In the genomic region with DNA sequence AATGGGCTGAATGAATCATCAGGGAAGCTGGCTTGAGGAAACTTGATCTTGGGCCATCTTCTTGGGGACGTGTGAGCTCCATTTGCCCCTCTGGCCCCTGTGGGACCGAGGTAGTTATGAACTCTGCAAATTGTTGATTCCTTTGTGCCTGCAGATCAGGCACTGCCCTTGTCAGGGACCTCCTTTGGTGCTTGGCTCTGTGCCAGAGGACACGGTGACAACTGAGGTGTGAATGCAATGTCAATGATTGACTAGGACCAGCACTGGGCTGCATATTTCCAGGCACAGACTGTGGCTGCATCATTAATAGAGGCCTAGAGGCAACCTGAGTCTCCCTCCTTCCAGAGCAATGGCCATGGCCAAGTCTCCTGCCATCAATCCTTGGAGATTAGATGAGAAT, we compare ENCODE assay signal across 19 cellular contexts. TPM values are rescaled to one million over a fixed set of nuclear protein-coding genes. Genes with fewer than 3 reads are reported as not detected.
DNase-seq lines count a peak whose midpoint lies in the region; ATAC-seq, FAIRE-seq and TF ChIP-seq lines count a peak whose summit lies in the region.
"Had no signal": no experiment of that assay in that cellular context is flagged by ENCODE, and none has a peak within 500 bp of the region (broad histone marks: within the 10 kb centered on the region; RNA-seq: fewer than 3 reads in every experiment).

No MANE protein-coding gene starts in this region.

- DNase-seq in HepG2 (ENCODE audit: low spot score) (no peak), right lobe of liver (no peak), kidney (peak; percentile 87), renal cortical epithelial cell (ENCODE audit: low read depth) (peak; percentile 53), NCI-H526 treated with DMSO at 0.1 percent for 48 hours (lab: John Stamatoyannopoulos, UW) (no peak), germinal center (ENCODE audit: low spot score) (no peak), RWPE1 (ENCODE audit: low spot score) (no peak)
- DNase-seq: BE2C; CD4-positive, alpha-beta memory T cell; COR-L47 had no signal

- H3K4me2 ChIP-seq in HepG2 (ENCODE audit: low read depth, low read length), result no peak overlapping the region
- H3K4me2 ChIP-seq: A549 had no signal

- H3K4me3 ChIP-seq in HepG2 (replicated peaks in 1 of 3; ENCODE audit: insufficient read depth in 1 of 3, low read depth in 2 of 3, low read length in 3 of 3) (no peak overlapping the region), right lobe of liver (no peak overlapping the region), kidney (ENCODE audit: low read length in 2 of 2) (no peak overlapping the region)
- H3K4me3 ChIP-seq: A549, GM23248 had no signal

- no peak for TF ChIP-seq RAD21 in HepG2 (CRISPR knock-in tag; IDR thresholded peaks at IDR 0.05)
- no peak for TF ChIP-seq RAD21 in Ishikawa (IDR thresholded peaks at IDR 0.05; ENCODE audit: low read depth)

- TF ChIP-seq EP300 in HepG2 (IDR thresholded peaks at IDR 0.05; ENCODE audit: low read depth in 2 of 2, low read length in 2 of 2), result no peak
- no peak for TF ChIP-seq EP300 in HepG2 (CRISPR knock-in tag; IDR thresholded peaks at IDR 0.05; ENCODE audit: borderline replicate concordance)
- no peak for TF ChIP-seq EP300 in Ishikawa (IDR thresholded peaks at IDR 0.05; ENCODE audit: borderline replicate concordance)

- no peaks in the 10 kb centered on the region for H3K36me3 ChIP-seq in HepG2 (replicated peaks in 1 of 2; ENCODE audit: control insufficient read depth in 1 of 2, insufficient read depth in 2 of 2, low read length in 2 of 2)
- H3K36me3 ChIP-seq in right lobe of liver, result no peaks in the 10 kb centered on the region
- no peaks in the 10 kb centered on the region for H3K36me3 ChIP-seq in kidney (ENCODE audit: control insufficient read depth in 1 of 2, insufficient read depth in 2 of 2, low read length in 2 of 2)
- H3K36me3 ChIP-seq: BE2C had no signal

- FAIRE-seq in HepG2 (lab: Jason Lieb, UNC), result no peak
- FAIRE-seq in kidney (lab: Jason Lieb, UNC), result no peak
- FAIRE-seq: A549, H54 had no signal

- H3K9ac ChIP-seq in HepG2 (ENCODE audit: insufficient read depth, low read depth, low read length) (no peak overlapping the region), kidney (ENCODE audit: low read length in 2 of 2) (no peak overlapping the region)
- H3K9ac ChIP-seq: GM23248 had no signal

- WGBS in HepG2 (ENCODE audit: low lambda C conversion rate), result 0% methylated on average over 3 of the region's 3 CpGs
- WGBS in right lobe of liver (ENCODE audit: insufficient coverage, low coverage, low lambda C conversion rate, missing lambda C conversion rate), result 56% methylated on average over 2 of the region's 3 CpGs

- TF ChIP-seq CTCF in HepG2 (CRISPR knock-in tag; IDR thresholded peaks at IDR 0.05) (no peak), right lobe of liver (IDR thresholded peaks at IDR 0.05) (no peak), kidney (IDR thresholded peaks at IDR 0.05; ENCODE audit: borderline replicate concordance, extremely low read depth, insufficient read depth) (no peak), RWPE1 (conservative IDR thresholded peaks at IDR 0.05; ENCODE audit: low read depth) (no peak)

- H2AFZ ChIP-seq in HepG2 (ENCODE audit: low read length), result no peak overlapping the region
- H2AFZ ChIP-seq: GM23248 had no signal

- peaks cover 12% of the 10 kb centered on the region for H3K4me1 ChIP-seq in HepG2 (ENCODE audit: insufficient read depth, low read length)
- peaks cover 0 to 6% (median 3%) of the 10 kb centered on the region in 4 donors for H3K4me1 ChIP-seq in right lobe of liver
- H3K4me1 ChIP-seq in kidney (ENCODE audit: control insufficient read depth in 1 of 2, insufficient read depth in 1 of 2, low read depth in 1 of 2, low read length in 2 of 2), result no peaks in the 10 kb centered on the region
- H3K4me1 ChIP-seq: A549, BE2C had no signal

- H3K9me3 ChIP-seq in HepG2 (ENCODE audit: low read length), result no peaks in the 10 kb centered on the region
- no peaks in the 10 kb centered on the region for H3K9me3 ChIP-seq in right lobe of liver
- H3K9me3 ChIP-seq in kidney (ENCODE audit: control insufficient read depth in 1 of 2, low read length in 2 of 2), result no peaks in the 10 kb centered on the region
- H3K9me3 ChIP-seq: A549, BE2C had no signal

- CTCF ChIA-PET in HepG2 (lab: Yijun Ruan, JAX; ENCODE audit: low intra/inter-chr PET ratio, low total read pairs) (no interaction called here), RWPE1 (lab: Yijun Ruan, JAX) (interaction anchor here (0.5 kb wide), 1 partner anchor 776 kb away, joined by 3 read pairs; no protein-coding TSS in a partner anchor)

- H3K27me3 ChIP-seq in HepG2 (ENCODE audit: control insufficient read depth in 1 of 2, insufficient read depth in 2 of 2, low read length in 2 of 2) (peaks cover 0 to 6% of the 10 kb centered on the region in 2 experiments; a peak in 1 of 5 replicates), right lobe of liver (no peaks in the 10 kb centered on the region)
- H3K27me3 ChIP-seq: BE2C had no signal

- in situ Hi-C loops in HepG2 (cut with HindIII; ENCODE audit: extremely low pct_ligation_motif_present, low pct_unique_long_range_greater_than_20kb), result loop anchor here (25.0 kb wide), 1 partner anchor 793 kb away; no protein-coding TSS in a partner anchor

- intact Hi-C loops in HepG2 (cut with micrococcal nuclease; ENCODE audit: unreplicated experiment), result no loop called here
- intact Hi-C loops in right lobe of liver (cut with DNase I), result loop anchor here in 1 of 2 donors (10.0 kb wide), 1 partner anchor 476 kb away; no protein-coding TSS in a partner anchor
- intact Hi-C loops in kidney (cut with DNase I), result loop anchor here (10.0 kb wide), 1 partner anchor 476 kb away; no protein-coding TSS in a partner anchor

- H3K27ac ChIP-seq in HepG2 (ENCODE audit: extremely low read length, insufficient read depth, low read length), result no peak overlapping the region
- no peak overlapping the region for H3K27ac ChIP-seq in right lobe of liver
- H3K27ac ChIP-seq in kidney (ENCODE audit: low read depth in 2 of 2, low read length in 2 of 2), result no peak overlapping the region
- H3K27ac ChIP-seq in RWPE1, result no peak overlapping the region
- H3K27ac ChIP-seq: A549, C4-2B, GM23248 had no signal

- POLR2A ChIA-PET in HepG2 (lab: Yijun Ruan, JAX), result no interaction called here
- POLR2A ChIA-PET in RWPE1 (lab: Yijun Ruan, JAX; ENCODE audit: low non-redundant PET), result no interaction called here

- no peak for TF ChIP-seq POLR2A in HepG2 (IDR thresholded peaks at IDR 0.05; ENCODE audit: insufficient read depth in 1 of 2, low read depth in 2 of 2, low read length in 2 of 2)
- TF ChIP-seq POLR2A in right lobe of liver (IDR thresholded peaks at IDR 0.05), result no peak

- no peaks in the 10 kb centered on the region for H3K79me2 ChIP-seq in HepG2 (ENCODE audit: insufficient read depth, low read length)

- H4K20me1 ChIP-seq in HepG2 (ENCODE audit: insufficient read depth, low read length), result no peaks in the 10 kb centered on the region

- BruUV-seq in HepG2 (replicated peaks; lab: Mats Ljungman, UMichigan), result no TSS peak

- ATAC-seq in HepG2 (no peak), right lobe of liver (no peak)
- ATAC-seq: A549, HCT116 had no signal

RNA-seq across cellular contexts. Expression of a gene that starts 23.8 kb away (rescaled TPM):
- not detected in 2 replicates for total RNA-seq in HepG2 (2016; rRNA removed; fragmentation: Illumina TruSeq; extraction: Trizol)
- not detected in 2 replicates for total RNA-seq in HepG2 (2016; cell fraction: cytosol; rRNA removed; fragmentation: Illumina TruSeq; extraction: Trizol; ENCODE audit: low read depth)
- not detected in 2 replicates for total RNA-seq in HepG2 (2016; cell fraction: insoluble cytoplasmic fraction; rRNA removed; fragmentation: Illumina TruSeq; extraction: Trizol)
- total RNA-seq in HepG2 (2016; cell fraction: membrane; rRNA removed; fragmentation: Illumina TruSeq; extraction: Trizol), result not detected in 2 replicates
- total RNA-seq in HepG2 (2016; cell fraction: nucleus; rRNA removed; fragmentation: Illumina TruSeq; extraction: Trizol), result not detected in 2 replicates
- 0.12 TPM in 1 of 2 replicates, not detected in the other for polyA plus RNA-seq in HepG2 (2011; rRNA removed)
- polyA plus RNA-seq in HepG2 (2011; cell fraction: cytosol; rRNA removed), result not detected in 2 replicates
- polyA plus RNA-seq in HepG2 (2011; cell fraction: nucleus; rRNA removed), result not detected in 2 replicates
- polyA plus RNA-seq in HepG2 (2012), result 0.07 and 0.16 TPM in 2 replicates
- not detected in 2 replicates for polyA plus RNA-seq in HepG2 (2016; cell fraction: cytosol; fragmentation: Illumina TruSeq; extraction: Trizol; ENCODE audit: low read depth)
- polyA plus RNA-seq in HepG2 (2016; cell fraction: insoluble cytoplasmic fraction; fragmentation: Illumina TruSeq; extraction: Trizol; ENCODE audit: low read depth), result not detected in 2 replicates
- not detected in 2 replicates for polyA plus RNA-seq in HepG2 (2016; cell fraction: membrane; fragmentation: Illumina TruSeq; extraction: Trizol; ENCODE audit: low read depth)
- polyA plus RNA-seq in HepG2 (2016; cell fraction: nucleus; fragmentation: Illumina TruSeq; extraction: Trizol; ENCODE audit: insufficient read depth, low read depth), result not detected in 2 replicates
- polyA minus RNA-seq in HepG2 (2011; rRNA and poly(A)+ RNA removed; ENCODE audit: low replicate concordance), result 0.10 TPM in 1 of 2 replicates, not detected in the other
- not detected in 2 replicates for polyA minus RNA-seq in HepG2 (2011; cell fraction: cytosol; rRNA and poly(A)+ RNA removed)
- not detected in 2 replicates for polyA minus RNA-seq in HepG2 (2011; cell fraction: nucleus; rRNA and poly(A)+ RNA removed)
- not detected for total RNA-seq in right lobe of liver
- total RNA-seq in kidney, result not detected
- not detected for polyA plus RNA-seq in kidney (ENCODE audit: insufficient read depth, low read depth, low replicate concordance)
- not detected in 2 replicates for total RNA-seq in renal cortical epithelial cell
- total RNA-seq: CD4-positive, alpha-beta memory T cell; Daoy; GM23248; HT1080 had no signal
- polyA plus RNA-seq: A549; AG04450; CD4-positive, alpha-beta memory T cell; GM23248 had no signal

RNA-seq across cellular contexts. Expression of a gene that starts 28.3 kb away (rescaled TPM):
- total RNA-seq in HepG2 (2016; rRNA removed; fragmentation: Illumina TruSeq; extraction: Trizol), result not detected in 2 replicates
- not detected in 2 replicates for total RNA-seq in HepG2 (2016; cell fraction: cytosol; rRNA removed; fragmentation: Illumina TruSeq; extraction: Trizol; ENCODE audit: low read depth)
- total RNA-seq in HepG2 (2016; cell fraction: insoluble cytoplasmic fraction; rRNA removed; fragmentation: Illumina TruSeq; extraction: Trizol), result not detected in 2 replicates
- total RNA-seq in HepG2 (2016; cell fraction: membrane; rRNA removed; fragmentation: Illumina TruSeq; extraction: Trizol), result not detected in 2 replicates
- not detected in 2 replicates for total RNA-seq in HepG2 (2016; cell fraction: nucleus; rRNA removed; fragmentation: Illumina TruSeq; extraction: Trizol)
- polyA plus RNA-seq in HepG2 (2011; rRNA removed), result not detected in 2 replicates
- polyA plus RNA-seq in HepG2 (2011; cell fraction: cytosol; rRNA removed), result not detected in 2 replicates
- polyA plus RNA-seq in HepG2 (2011; cell fraction: nucleus; rRNA removed), result not detected in 2 replicates
- polyA plus RNA-seq in HepG2 (2012), result not detected in 2 replicates
- polyA plus RNA-seq in HepG2 (2016; cell fraction: cytosol; fragmentation: Illumina TruSeq; extraction: Trizol; ENCODE audit: low read depth), result not detected in 2 replicates
- polyA plus RNA-seq in HepG2 (2016; cell fraction: insoluble cytoplasmic fraction; fragmentation: Illumina TruSeq; extraction: Trizol; ENCODE audit: low read depth), result not detected in 2 replicates
- polyA plus RNA-seq in HepG2 (2016; cell fraction: membrane; fragmentation: Illumina TruSeq; extraction: Trizol; ENCODE audit: low read depth), result not detected in 2 replicates
- polyA plus RNA-seq in HepG2 (2016; cell fraction: nucleus; fragmentation: Illumina TruSeq; extraction: Trizol; ENCODE audit: insufficient read depth, low read depth), result not detected in 2 replicates
- polyA minus RNA-seq in HepG2 (2011; rRNA and poly(A)+ RNA removed; ENCODE audit: low replicate concordance), result not detected in 2 replicates
- polyA minus RNA-seq in HepG2 (2011; cell fraction: cytosol; rRNA and poly(A)+ RNA removed), result not detected in 2 replicates
- polyA minus RNA-seq in HepG2 (2011; cell fraction: nucleus; rRNA and poly(A)+ RNA removed), result not detected in 2 replicates
- total RNA-seq in right lobe of liver, result not detected
- 65.7 TPM for total RNA-seq in kidney
- polyA plus RNA-seq in kidney (ENCODE audit: insufficient read depth, low read depth, low replicate concordance), result 4,168 TPM
- total RNA-seq in renal cortical epithelial cell, result not detected in 2 replicates
- total RNA-seq: CD4-positive, alpha-beta memory T cell; Daoy; GM23248; HT1080 had no signal
- polyA plus RNA-seq: A549; AG04450; CD4-positive, alpha-beta memory T cell; GM23248 had no signal

RNA-seq across cellular contexts. Expression of a gene that starts 28.6 kb away (rescaled TPM):
- total RNA-seq in HepG2 (2016; rRNA removed; fragmentation: Illumina TruSeq; extraction: Trizol), result 9.1 and 11.1 TPM in 2 replicates
- 1.5 and 2.0 TPM in 2 replicates for total RNA-seq in HepG2 (2016; cell fraction: cytosol; rRNA removed; fragmentation: Illumina TruSeq; extraction: Trizol; ENCODE audit: low read depth)
- 9.2 and 10.1 TPM in 2 replicates for total RNA-seq in HepG2 (2016; cell fraction: insoluble cytoplasmic fraction; rRNA removed; fragmentation: Illumina TruSeq; extraction: Trizol)
- 2.9 and 3.0 TPM in 2 replicates for total RNA-seq in HepG2 (2016; cell fraction: membrane; rRNA removed; fragmentation: Illumina TruSeq; extraction: Trizol)
- total RNA-seq in HepG2 (2016; cell fraction: nucleus; rRNA removed; fragmentation: Illumina TruSeq; extraction: Trizol), result 5.0 and 5.8 TPM in 2 replicates
- 15.0 and 21.0 TPM in 2 replicates for polyA plus RNA-seq in HepG2 (2011; rRNA removed)
- polyA plus RNA-seq in HepG2 (2011; cell fraction: cytosol; rRNA removed), result 10.9 and 16.3 TPM in 2 replicates
- 25.0 and 31.6 TPM in 2 replicates for polyA plus RNA-seq in HepG2 (2011; cell fraction: nucleus; rRNA removed)
- polyA plus RNA-seq in HepG2 (2012), result 12.0 and 19.6 TPM in 2 replicates
- 0.52 and 0.78 TPM in 2 replicates for polyA plus RNA-seq in HepG2 (2016; cell fraction: cytosol; fragmentation: Illumina TruSeq; extraction: Trizol; ENCODE audit: low read depth)
- 7.3 and 9.9 TPM in 2 replicates for polyA plus RNA-seq in HepG2 (2016; cell fraction: insoluble cytoplasmic fraction; fragmentation: Illumina TruSeq; extraction: Trizol; ENCODE audit: low read depth)
- 1.1 and 1.3 TPM in 2 replicates for polyA plus RNA-seq in HepG2 (2016; cell fraction: membrane; fragmentation: Illumina TruSeq; extraction: Trizol; ENCODE audit: low read depth)
- 9.9 and 11.0 TPM in 2 replicates for polyA plus RNA-seq in HepG2 (2016; cell fraction: nucleus; fragmentation: Illumina TruSeq; extraction: Trizol; ENCODE audit: insufficient read depth, low read depth)
- polyA minus RNA-seq in HepG2 (2011; rRNA and poly(A)+ RNA removed; ENCODE audit: low replicate concordance), result 17.5 TPM in 1 of 2 replicates, not detected in the other
- 5.7 and 7.6 TPM in 2 replicates for polyA minus RNA-seq in HepG2 (2011; cell fraction: cytosol; rRNA and poly(A)+ RNA removed)
- polyA minus RNA-seq in HepG2 (2011; cell fraction: nucleus; rRNA and poly(A)+ RNA removed), result 17.1 and 30.2 TPM in 2 replicates
- total RNA-seq in right lobe of liver, result 100 to 1,000 TPM in 4 of 6 experiments, 10 to 100 TPM in 2; 45.8 to 231 (median 151) TPM
- total RNA-seq in kidney, result 8.6 TPM
- polyA plus RNA-seq in kidney (ENCODE audit: insufficient read depth, low read depth, low replicate concordance), result 22.8 TPM
- total RNA-seq in renal cortical epithelial cell, result 6.4 and 6.7 TPM in 2 replicates
- total RNA-seq: CD4-positive, alpha-beta memory T cell; GM23248; HT1080 had no signal
- polyA plus RNA-seq: A549; AG04450; CD4-positive, alpha-beta memory T cell; GM23248 had no signal

RNA-seq across cellular contexts. Expression of a gene that starts 53.5 kb away (rescaled TPM):
- total RNA-seq in HepG2 (2016; rRNA removed; fragmentation: Illumina TruSeq; extraction: Trizol) (0.69 and 0.88 TPM in 2 replicates), right lobe of liver (under 1 TPM in 1 of 6 experiments, not detected in 5; 0.12 TPM), kidney (0.94 TPM), renal cortical epithelial cell (not detected in 2 replicates)
- 0.30 TPM in 1 of 2 replicates, not detected in the other for total RNA-seq in HepG2 (2016; cell fraction: cytosol; rRNA removed; fragmentation: Illumina TruSeq; extraction: Trizol; ENCODE audit: low read depth)
- total RNA-seq in HepG2 (2016; cell fraction: insoluble cytoplasmic fraction; rRNA removed; fragmentation: Illumina TruSeq; extraction: Trizol), result 0.49 and 0.76 TPM in 2 replicates
- 0.34 and 0.48 TPM in 2 replicates for total RNA-seq in HepG2 (2016; cell fraction: membrane; rRNA removed; fragmentation: Illumina TruSeq; extraction: Trizol)
- total RNA-seq in HepG2 (2016; cell fraction: nucleus; rRNA removed; fragmentation: Illumina TruSeq; extraction: Trizol), result 0.93 and 1.8 TPM in 2 replicates
- polyA plus RNA-seq in HepG2 (2011; rRNA removed) (0.15 and 0.25 TPM in 2 replicates), kidney (ENCODE audit: insufficient read depth, low read depth, low replicate concordance) (9.3 TPM)
- polyA plus RNA-seq in HepG2 (2011; cell fraction: cytosol; rRNA removed), result 0.19 and 0.36 TPM in 2 replicates
- polyA plus RNA-seq in HepG2 (2011; cell fraction: nucleus; rRNA removed), result 0.16 TPM in 1 of 2 replicates, not detected in the other
- polyA plus RNA-seq in HepG2 (2012), result not detected in 2 replicates
- polyA plus RNA-seq in HepG2 (2016; cell fraction: cytosol; fragmentation: Illumina TruSeq; extraction: Trizol; ENCODE audit: low read depth), result 0.09 and 0.18 TPM in 2 replicates
- 0.34 and 0.84 TPM in 2 replicates for polyA plus RNA-seq in HepG2 (2016; cell fraction: insoluble cytoplasmic fraction; fragmentation: Illumina TruSeq; extraction: Trizol; ENCODE audit: low read depth)
- polyA plus RNA-seq in HepG2 (2016; cell fraction: membrane; fragmentation: Illumina TruSeq; extraction: Trizol; ENCODE audit: low read depth), result 0.08 TPM in 1 of 2 replicates, not detected in the other
- 0.73 and 1.5 TPM in 2 replicates for polyA plus RNA-seq in HepG2 (2016; cell fraction: nucleus; fragmentation: Illumina TruSeq; extraction: Trizol; ENCODE audit: insufficient read depth, low read depth)
- polyA minus RNA-seq in HepG2 (2011; rRNA and poly(A)+ RNA removed; ENCODE audit: low replicate concordance), result 0.24 TPM in 1 of 2 replicates, not detected in the other
- not detected in 2 replicates for polyA minus RNA-seq in HepG2 (2011; cell fraction: cytosol; rRNA and poly(A)+ RNA removed)
- not detected in 2 replicates for polyA minus RNA-seq in HepG2 (2011; cell fraction: nucleus; rRNA and poly(A)+ RNA removed)
- total RNA-seq: CD4-positive, alpha-beta memory T cell; Daoy; GM23248; HT1080 had no signal
- polyA plus RNA-seq: A549; AG04450; CD4-positive, alpha-beta memory T cell; GM23248 had no signal

Comparison
In these comparisons a context has a peak if more than half of its experiments do, and no peak if none do; other contexts are left out.
1. DNase-seq: peak in kidney (single experiment) and renal cortical epithelial cell (single experiment); none in HepG2 (single experiment), right lobe of liver (0 of 3), NCI-H526 treated with DMSO at 0.1 percent for 48 hours (single experiment), germinal center (single experiment) and RWPE1 (single experiment).
2. RNA of a gene that starts 28.3 kb away (total RNA-seq): 65.7 TPM in kidney (single experiment); not detected in HepG2, not detected in right lobe of liver and not detected in renal cortical epithelial cell; every median in the first group is over 10 times any median in the second.